In the genomic region with DNA sequence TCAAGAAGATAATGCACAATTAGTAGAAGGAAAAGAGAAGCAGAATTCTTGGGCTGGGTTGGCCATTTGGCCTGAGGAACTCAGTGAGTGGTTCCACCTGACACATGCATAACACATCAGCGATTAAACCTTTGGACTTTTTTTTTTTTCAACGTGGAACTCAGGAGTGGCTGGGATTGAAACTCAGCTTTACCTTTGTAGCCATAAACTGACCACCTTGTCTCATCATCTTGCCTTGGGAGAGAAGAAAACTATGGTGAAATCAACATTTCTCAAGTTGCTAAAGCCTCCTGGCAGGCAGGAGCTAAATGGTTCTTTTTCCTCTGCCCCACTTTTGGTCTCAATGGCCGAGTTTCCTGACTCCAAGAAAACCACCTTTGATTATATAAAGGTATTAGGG, we compare ENCODE assay signal across 1 cellular context.
TF ChIP-seq lines count a peak whose summit lies in the region.

No MANE protein-coding gene starts in this region.

TF ChIP-seq in HepG2, 621 proteins besides CTCF, POLR2A, EP300 and RAD21 (continued from another document):
- TF ChIP-seq, protein P1, sequence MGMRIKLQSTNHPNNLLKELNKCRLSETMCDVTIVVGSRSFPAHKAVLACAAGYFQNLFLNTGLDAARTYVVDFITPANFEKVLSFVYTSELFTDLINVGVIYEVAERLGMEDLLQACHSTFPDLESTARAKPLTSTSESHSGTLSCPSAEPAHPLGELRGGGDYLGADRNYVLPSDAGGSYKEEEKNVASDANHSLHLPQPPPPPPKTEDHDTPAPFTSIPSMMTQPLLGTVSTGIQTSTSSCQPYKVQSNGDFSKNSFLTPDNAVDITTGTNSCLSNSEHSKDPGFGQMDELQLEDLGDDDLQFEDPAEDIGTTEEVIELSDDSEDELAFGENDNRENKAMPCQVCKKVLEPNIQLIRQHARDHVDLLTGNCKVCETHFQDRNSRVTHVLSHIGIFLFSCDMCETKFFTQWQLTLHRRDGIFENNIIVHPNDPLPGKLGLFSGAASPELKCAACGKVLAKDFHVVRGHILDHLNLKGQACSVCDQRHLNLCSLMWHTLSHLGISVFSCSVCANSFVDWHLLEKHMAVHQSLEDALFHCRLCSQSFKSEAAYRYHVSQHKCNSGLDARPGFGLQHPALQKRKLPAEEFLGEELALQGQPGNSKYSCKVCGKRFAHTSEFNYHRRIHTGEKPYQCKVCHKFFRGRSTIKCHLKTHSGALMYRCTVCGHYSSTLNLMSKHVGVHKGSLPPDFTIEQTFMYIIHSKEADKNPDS (CRISPR knock-in tag; IDR thresholded peaks at IDR 0.05), result no peak
- TF ChIP-seq ZNF576 (CRISPR knock-in tag; IDR thresholded peaks at IDR 0.05) (no peak), ZNF775 (CRISPR knock-in tag; IDR thresholded peaks at IDR 0.05; ENCODE audit: borderline replicate concordance) (no peak), EHMT2 (IDR thresholded peaks at IDR 0.05; ENCODE audit: borderline replicate concordance, low read depth, low read length) (0 out of 2 replicates have a peak, but pooled peaks have one; percentile 43), ZNF549 (CRISPR knock-in tag; IDR thresholded peaks at IDR 0.05) (peak; percentile 20; the same call in 1 of the 2 replicates), KLF9 (CRISPR knock-in tag; IDR thresholded peaks at IDR 0.05; ENCODE audit: low read depth) (no peak), ZNF816 (CRISPR knock-in tag; IDR thresholded peaks at IDR 0.05; ENCODE audit: borderline replicate concordance) (peak; percentile 2; the same call in 1 of the 2 replicates), ZNF589 (CRISPR knock-in tag; conservative IDR thresholded peaks at IDR 0.05) (no peak), FOXP4 (CRISPR knock-in tag; IDR thresholded peaks at IDR 0.05) (peak; percentile 16; the same call in 1 of the 2 replicates), ZNF75D (CRISPR knock-in tag; IDR thresholded peaks at IDR 0.05; ENCODE audit: borderline replicate concordance) (no peak), RNF2 (conservative IDR thresholded peaks at IDR 0.05; ENCODE audit: low read depth) (no peak), SUZ12 (IDR thresholded peaks at IDR 0.05; ENCODE audit: low read depth, low read length) (no peak), MED1 (CRISPR knock-in tag; IDR thresholded peaks at IDR 0.05) (0 out of 2 replicates have a peak, but pooled peaks have one; percentile 10), ZNF362 (CRISPR knock-in tag; IDR thresholded peaks at IDR 0.05; ENCODE audit: borderline replicate concordance) (peak; percentile 87), MEF2D (CRISPR knock-in tag; IDR thresholded peaks at IDR 0.05) (no peak), RARA (CRISPR knock-in tag; IDR thresholded peaks at IDR 0.05) (no peak), HOXA7 (CRISPR knock-in tag; IDR thresholded peaks at IDR 0.05) (no peak), HNF4G (IDR thresholded peaks at IDR 0.05; ENCODE audit: borderline replicate concordance, low read depth, low read length) (peak; percentile 53; the same call in 1 of the 2 replicates), HNF4G (CRISPR knock-in tag; IDR thresholded peaks at IDR 0.05; ENCODE audit: borderline replicate concordance, low read depth) (no peak), ZNF496 (CRISPR knock-in tag; IDR thresholded peaks at IDR 0.05; ENCODE audit: insufficient replicate concordance) (no peak), SRSF9 (IDR thresholded peaks at IDR 0.05; ENCODE audit: borderline replicate concordance, insufficient read depth, low read depth, low read length, poor library complexity, severe bottlenecking) (no peak), MNT (IDR thresholded peaks at IDR 0.05) (no peak), FOXJ3 (CRISPR knock-in tag; IDR thresholded peaks at IDR 0.05; ENCODE audit: borderline replicate concordance) (no peak), RXRB (CRISPR knock-in tag; IDR thresholded peaks at IDR 0.05; ENCODE audit: borderline replicate concordance) (no peak), HNF4A (CRISPR knock-in tag; IDR thresholded peaks at IDR 0.05) (peak; percentile 36; the same call in 1 of the 2 replicates), AHR (CRISPR knock-in tag; IDR thresholded peaks at IDR 0.05) (no peak), THYN1 (CRISPR knock-in tag; IDR thresholded peaks at IDR 0.05; ENCODE audit: borderline replicate concordance, low read depth) (no peak), CAMTA2 (CRISPR knock-in tag; IDR thresholded peaks at IDR 0.05; ENCODE audit: borderline replicate concordance) (no peak), MLLT10 (CRISPR knock-in tag; IDR thresholded peaks at IDR 0.05) (no peak)
- TF ChIP-seq, protein P2, sequence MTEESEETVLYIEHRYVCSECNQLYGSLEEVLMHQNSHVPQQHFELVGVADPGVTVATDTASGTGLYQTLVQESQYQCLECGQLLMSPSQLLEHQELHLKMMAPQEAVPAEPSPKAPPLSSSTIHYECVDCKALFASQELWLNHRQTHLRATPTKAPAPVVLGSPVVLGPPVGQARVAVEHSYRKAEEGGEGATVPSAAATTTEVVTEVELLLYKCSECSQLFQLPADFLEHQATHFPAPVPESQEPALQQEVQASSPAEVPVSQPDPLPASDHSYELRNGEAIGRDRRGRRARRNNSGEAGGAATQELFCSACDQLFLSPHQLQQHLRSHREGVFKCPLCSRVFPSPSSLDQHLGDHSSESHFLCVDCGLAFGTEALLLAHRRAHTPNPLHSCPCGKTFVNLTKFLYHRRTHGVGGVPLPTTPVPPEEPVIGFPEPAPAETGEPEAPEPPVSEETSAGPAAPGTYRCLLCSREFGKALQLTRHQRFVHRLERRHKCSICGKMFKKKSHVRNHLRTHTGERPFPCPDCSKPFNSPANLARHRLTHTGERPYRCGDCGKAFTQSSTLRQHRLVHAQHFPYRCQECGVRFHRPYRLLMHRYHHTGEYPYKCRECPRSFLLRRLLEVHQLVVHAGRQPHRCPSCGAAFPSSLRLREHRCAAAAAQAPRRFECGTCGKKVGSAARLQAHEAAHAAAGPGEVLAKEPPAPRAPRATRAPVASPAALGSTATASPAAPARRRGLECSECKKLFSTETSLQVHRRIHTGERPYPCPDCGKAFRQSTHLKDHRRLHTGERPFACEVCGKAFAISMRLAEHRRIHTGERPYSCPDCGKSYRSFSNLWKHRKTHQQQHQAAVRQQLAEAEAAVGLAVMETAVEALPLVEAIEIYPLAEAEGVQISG (CRISPR knock-in tag; IDR thresholded peaks at IDR 0.05), result 0 out of 2 replicates have a peak, but pooled peaks have one; percentile 2
- TF ChIP-seq, protein P3, sequence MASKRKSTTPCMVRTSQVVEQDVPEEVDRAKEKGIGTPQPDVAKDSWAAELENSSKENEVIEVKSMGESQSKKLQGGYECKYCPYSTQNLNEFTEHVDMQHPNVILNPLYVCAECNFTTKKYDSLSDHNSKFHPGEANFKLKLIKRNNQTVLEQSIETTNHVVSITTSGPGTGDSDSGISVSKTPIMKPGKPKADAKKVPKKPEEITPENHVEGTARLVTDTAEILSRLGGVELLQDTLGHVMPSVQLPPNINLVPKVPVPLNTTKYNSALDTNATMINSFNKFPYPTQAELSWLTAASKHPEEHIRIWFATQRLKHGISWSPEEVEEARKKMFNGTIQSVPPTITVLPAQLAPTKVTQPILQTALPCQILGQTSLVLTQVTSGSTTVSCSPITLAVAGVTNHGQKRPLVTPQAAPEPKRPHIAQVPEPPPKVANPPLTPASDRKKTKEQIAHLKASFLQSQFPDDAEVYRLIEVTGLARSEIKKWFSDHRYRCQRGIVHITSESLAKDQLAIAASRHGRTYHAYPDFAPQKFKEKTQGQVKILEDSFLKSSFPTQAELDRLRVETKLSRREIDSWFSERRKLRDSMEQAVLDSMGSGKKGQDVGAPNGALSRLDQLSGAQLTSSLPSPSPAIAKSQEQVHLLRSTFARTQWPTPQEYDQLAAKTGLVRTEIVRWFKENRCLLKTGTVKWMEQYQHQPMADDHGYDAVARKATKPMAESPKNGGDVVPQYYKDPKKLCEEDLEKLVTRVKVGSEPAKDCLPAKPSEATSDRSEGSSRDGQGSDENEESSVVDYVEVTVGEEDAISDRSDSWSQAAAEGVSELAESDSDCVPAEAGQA (IDR thresholded peaks at IDR 0.05; ENCODE audit: low read depth), result no peak
- TF ChIP-seq, protein P3 (CRISPR knock-in tag; IDR thresholded peaks at IDR 0.05; ENCODE audit: borderline replicate concordance), result no peak
- TF ChIP-seq, protein P4, sequence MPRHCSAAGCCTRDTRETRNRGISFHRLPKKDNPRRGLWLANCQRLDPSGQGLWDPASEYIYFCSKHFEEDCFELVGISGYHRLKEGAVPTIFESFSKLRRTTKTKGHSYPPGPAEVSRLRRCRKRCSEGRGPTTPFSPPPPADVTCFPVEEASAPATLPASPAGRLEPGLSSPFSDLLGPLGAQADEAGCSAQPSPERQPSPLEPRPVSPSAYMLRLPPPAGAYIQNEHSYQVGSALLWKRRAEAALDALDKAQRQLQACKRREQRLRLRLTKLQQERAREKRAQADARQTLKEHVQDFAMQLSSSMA (CRISPR knock-in tag; IDR thresholded peaks at IDR 0.05), result 0 out of 2 replicates have a peak, but pooled peaks have one; percentile 43
